Comparison of ENCODE assay signal across 8 cellular contexts in the genomic region with DNA sequence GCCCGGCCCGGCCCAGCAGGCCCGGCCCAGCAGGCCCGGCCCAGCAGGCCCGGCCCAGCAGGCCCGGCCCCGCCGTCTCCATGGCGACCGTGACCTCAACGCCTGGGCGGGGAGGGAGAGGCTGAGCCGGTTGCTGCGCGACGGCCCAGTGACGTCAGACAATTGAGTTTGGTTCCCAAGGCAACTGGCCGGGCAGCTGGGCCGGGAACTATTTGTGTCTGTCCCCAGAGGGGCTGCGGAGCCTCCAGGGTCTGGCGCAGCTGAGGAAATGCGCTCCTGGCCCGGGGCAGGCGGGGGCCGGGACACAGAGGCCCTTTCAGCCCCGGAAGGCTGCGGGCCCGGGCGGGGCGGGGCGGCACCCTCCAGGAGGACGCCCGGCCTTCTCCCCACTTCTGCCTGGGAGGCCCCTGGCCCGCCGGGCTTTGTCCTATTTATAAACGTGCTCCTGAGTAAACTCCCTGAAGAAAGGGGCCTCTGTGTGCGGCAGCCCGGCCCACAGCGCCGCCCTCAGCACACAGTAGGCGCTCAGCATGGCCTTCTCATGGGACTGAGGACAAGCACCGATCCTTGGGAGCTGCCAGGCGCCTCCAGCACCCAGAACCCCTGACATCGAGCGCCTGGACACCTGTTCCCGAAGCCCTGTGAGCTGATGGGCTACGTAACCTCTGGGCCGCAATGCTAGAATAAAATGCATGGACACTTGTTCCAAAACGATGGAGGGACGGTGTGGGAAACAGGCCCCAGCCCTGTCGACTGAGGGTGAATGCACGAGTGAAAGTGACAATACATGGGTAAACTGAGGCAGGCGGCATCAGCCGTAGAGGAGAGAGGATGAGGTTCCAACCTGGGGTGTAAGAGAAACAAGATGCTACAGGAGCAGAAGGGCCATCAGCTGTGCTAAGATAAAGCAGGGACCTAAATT. TPM values are rescaled to one million over a fixed set of nuclear protein-coding genes. Genes with fewer than 3 reads are reported as not detected.
DNase-seq lines count a peak whose midpoint lies in the region; ATAC-seq and TF ChIP-seq lines count a peak whose summit lies in the region.

No MANE protein-coding gene starts in this region.

- CTCF ChIA-PET in GM10248 (lab: Yijun Ruan, JAX) = interaction anchor here (1.0 to 15.5 kb wide), 13 partner anchors 8 to 110 kb away, joined by 3 to 243 read pairs (median 3); no protein-coding TSS in a partner anchor

- H3K4me3 ChIP-seq in adipocyte (ENCODE audit: low read length) (peak overlapping the region; percentile 80), transverse colon (peak overlapping the region in 3 of 4 donors; percentile 39 to 55 (median 53))

- DNase-seq in GM10248 (ENCODE audit: extremely low spot score) = peak; percentile 98
- DNase-seq in NCI-H1105 treated with DMSO at 0.1 percent for 48 hours (lab: John Stamatoyannopoulos, UW) = peak; percentile 91
- peak; percentile 74 to 91 for DNase-seq in SW 1271 (lab: John Stamatoyannopoulos, UW)
- DNase-seq in adipocyte (ENCODE audit: low read depth) = peak; percentile 100
- peak; percentile 100 for DNase-seq in cardiac septum (ENCODE audit: low spot score)
- peak; percentile 99 for DNase-seq in pons (ENCODE audit: low spot score)
- peak; percentile 100 for DNase-seq in transverse colon

- no peak for TF ChIP-seq CTCF in GM10248 (IDR thresholded peaks at IDR 0.05; ENCODE audit: control extremely low read depth, extremely low read depth, low read depth, missing control alignments)
- no peak for TF ChIP-seq CTCF in transverse colon (IDR thresholded peaks at IDR 0.05)

- H3K36me3 ChIP-seq in adipocyte (ENCODE audit: control insufficient read depth, insufficient read depth, low read length, severe bottlenecking) (no peaks in the 10 kb centered on the region), transverse colon (no peaks in the 10 kb centered on the region)

- TF ChIP-seq POLR2A in transverse colon (IDR thresholded peaks at IDR 0.05) = peak; percentile 58

- intact Hi-C loops in cardiac septum (cut with DNase I) = loop anchor here (2.0 to 5.0 kb wide), 2 partner anchors 38 to 88 kb away; no protein-coding TSS in a partner anchor
- intact Hi-C loops in transverse colon (cut with DNase I; ENCODE audit: low total_unique reads) = no loop called here

- H3K4me1 ChIP-seq in adipocyte (ENCODE audit: control insufficient read depth, insufficient read depth, low read length) (peaks cover 19% of the 10 kb centered on the region), transverse colon (peaks cover 18 to 44% (median 24%) of the 10 kb centered on the region in 4 donors)

- H3K27me3 ChIP-seq in adipocyte (replicated peaks; ENCODE audit: control insufficient read depth, insufficient read depth, low read length) = no peaks in the 10 kb centered on the region
- H3K27me3 ChIP-seq in transverse colon = no peaks in the 10 kb centered on the region

- ATAC-seq in HG02610 (IDR thresholded peaks at IDR 0.05; ENCODE audit: unreplicated experiment) = peak; percentile 82

- POLR2A ChIA-PET in GM10248 (lab: Yijun Ruan, JAX) = interaction anchor here (0.6 to 1.7 kb wide), 6 partner anchors 11 to 142 kb away, joined by 3 to 5 read pairs (median 4); partner anchors contain the start of gene NCL

- H3K27ac ChIP-seq in transverse colon = peak overlapping the region; percentile 96 to 99 (median 98)

- H3K9me3 ChIP-seq in adipocyte (ENCODE audit: control insufficient read depth, low read length) = no peaks in the 10 kb centered on the region
- no peaks in the 10 kb centered on the region for H3K9me3 ChIP-seq in transverse colon

- TF ChIP-seq EP300 in transverse colon (IDR thresholded peaks at IDR 0.05; ENCODE audit: low read depth) = peak; percentile 93

- 18 to 61% methylated on average over 6 to 41 of the region's 54 CpGs for WGBS in transverse colon (ENCODE audit: low coverage in 1 of 2), 2 donors

- in situ Hi-C loops in transverse colon (cut with MboI; ENCODE audit: low pct_ligation_motif_present in 1 of 4, low pct_unique_long_range_greater_than_20kb in 1 of 4, low sequenced_read_pairs in 3 of 4) = loop anchor here in 2 of 4 donors (5.0 kb wide), 3 partner anchors 88 to 112 kb away; no protein-coding TSS in a partner anchor

- H3K9ac ChIP-seq in adipocyte (ENCODE audit: low read length) = peak overlapping the region; percentile 93

RNA-seq across cellular contexts. Expression of gene TEX44, which starts 12.3 kb away (rescaled TPM):
- total RNA-seq in cardiac septum (not detected), transverse colon (not detected)

Comparison
In these comparisons a context has a peak if more than half of its experiments do, and no peak if none do; other contexts are left out.
1. Peak in every context shown above with its lines: DNase-seq, ATAC-seq, H3K4me3 ChIP-seq and H3K27ac ChIP-seq.